16 cellular contexts compared by ENCODE assay signal in the genomic region with DNA sequence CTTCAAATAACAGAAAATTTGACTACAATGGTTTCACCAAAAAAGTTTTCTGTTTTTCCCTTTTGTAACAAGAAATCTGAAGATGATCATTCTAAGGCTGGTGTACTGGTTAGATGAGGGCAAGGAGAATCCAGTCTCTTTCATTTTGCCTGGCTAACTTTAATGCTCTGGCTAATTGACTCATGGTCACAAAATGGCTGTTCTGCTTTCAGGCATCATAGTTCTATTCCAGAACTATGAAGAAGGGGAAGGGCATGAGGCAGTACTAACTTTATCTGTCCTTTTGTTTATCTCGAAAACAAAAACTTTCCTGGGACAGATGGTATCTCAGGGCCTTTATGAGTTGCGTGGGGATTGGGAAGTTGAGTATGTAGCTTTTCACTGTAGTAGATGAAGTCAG. TPM values are rescaled to one million over a fixed set of nuclear protein-coding genes. Genes with fewer than 3 reads are reported as not detected.
A peak's percentile ranks its signal among the peaks of the same experiment; 100 is the strongest.
DNase-seq lines count a peak whose midpoint lies in the region; ATAC-seq and TF ChIP-seq lines count a peak whose summit lies in the region.
"Had no signal": no experiment of that assay in that cellular context is flagged by ENCODE, and none has a peak within 500 bp of the region (broad histone marks: within the 10 kb centered on the region; RNA-seq: fewer than 3 reads in every experiment).

No MANE protein-coding gene starts in this region.

- peaks cover 0 to 16% (median 7%) of the 10 kb centered on the region in 4 donors for H3K4me1 Mint-ChIP-seq in CD4-positive, CD25-positive, alpha-beta regulatory T cell
- H3K4me1 Mint-ChIP-seq in nephron = peaks cover 36% of the 10 kb centered on the region

- H3K27me3 ChIP-seq in CD4-positive, CD25-positive, alpha-beta regulatory T cell (ENCODE audit: control insufficient read depth, insufficient read depth, low read length) = no peaks in the 10 kb centered on the region
- no peaks in the 10 kb centered on the region for H3K27me3 ChIP-seq in SJCRH30
- H3K27me3 ChIP-seq in body of pancreas = no peaks in the 10 kb centered on the region
- H3K27me3 ChIP-seq: BE2C had no signal

- no peaks in the 10 kb centered on the region for H3K36me3 ChIP-seq in CD4-positive, CD25-positive, alpha-beta regulatory T cell (ENCODE audit: control insufficient read depth, insufficient read depth, low read length)
- no peaks in the 10 kb centered on the region for H3K36me3 ChIP-seq in SJCRH30
- H3K36me3 ChIP-seq in body of pancreas (replicated peaks in 1 of 2; ENCODE audit: insufficient read depth in 1 of 2, low read depth in 2 of 2) = no peaks in the 10 kb centered on the region
- H3K36me3 ChIP-seq: BE2C had no signal

- H3K27ac ChIP-seq in CD4-positive, CD25-positive, alpha-beta regulatory T cell (ENCODE audit: insufficient read depth, low read length, poor library complexity, severe bottlenecking) = no peak overlapping the region
- H3K27ac ChIP-seq in SJCRH30 (peak overlapping the region; percentile 98), body of pancreas (no peak overlapping the region)
- H3K27ac ChIP-seq: HL-60 had no signal

- TF ChIP-seq CTCF in nephron (IDR thresholded peaks at IDR 0.05; ENCODE audit: unreplicated experiment in 3 of 3) (no peak), body of pancreas (IDR thresholded peaks at IDR 0.05) (no peak)

- peaks cover 10% of the 10 kb centered on the region for H3K36me3 Mint-ChIP-seq in CD4-positive, CD25-positive, alpha-beta regulatory T cell
- H3K36me3 Mint-ChIP-seq in nephron (ENCODE audit: low read depth) = peaks cover 21% of the 10 kb centered on the region

- WGBS in body of pancreas, 2 donors = 84 to 86% methylated on average over 2 of the region's 2 CpGs

- DNase-seq in CD4-positive, CD25-positive, alpha-beta regulatory T cell = no peak
- DNase-seq in SJCRH30 = peak in 1 of 2 experiments; percentile 15
- no peak for DNase-seq in body of pancreas
- DNase-seq in NCI-H1694 treated with DMSO at 0.1 percent for 48 hours (lab: John Stamatoyannopoulos, UW) = no peak
- DNase-seq in GM19240 (ENCODE audit: insufficient read length, low spot score) = no peak
- DNase-seq: BE2C; C1 segment of cervical spinal cord; Caco-2; CD4-positive, alpha-beta T cell; GOT3; H7; HFFc6 had no signal

- ATAC-seq in CD4-positive, CD25-positive, alpha-beta regulatory T cell (ENCODE audit: low read depth in 2 of 2) = no peak
- no peak for ATAC-seq in body of pancreas
- ATAC-seq: HCT116 had no signal

- H3K4me1 ChIP-seq in CD4-positive, CD25-positive, alpha-beta regulatory T cell (ENCODE audit: control insufficient read depth, insufficient read depth, low read length, poor library complexity, severe bottlenecking) = no peaks in the 10 kb centered on the region
- H3K4me1 ChIP-seq in SJCRH30 (peaks cover 32% of the 10 kb centered on the region), body of pancreas (no peaks in the 10 kb centered on the region)
- H3K4me1 ChIP-seq: BE2C had no signal

- no peaks in the 10 kb centered on the region for H3K9me3 ChIP-seq in CD4-positive, CD25-positive, alpha-beta regulatory T cell (ENCODE audit: control insufficient read depth in 2 of 2, low read length in 2 of 2)
- H3K9me3 ChIP-seq in SJCRH30 (replicated peaks) (no peaks in the 10 kb centered on the region), body of pancreas (no peaks in the 10 kb centered on the region)
- H3K9me3 ChIP-seq: BE2C, Caco-2 had no signal

- H3K4me3 Mint-ChIP-seq in CD4-positive, CD25-positive, alpha-beta regulatory T cell = no peak overlapping the region
- H3K4me3 Mint-ChIP-seq in nephron = no peak overlapping the region
- H3K4me3 Mint-ChIP-seq: CD4-positive, alpha-beta T cell; HFFc6; IgD-negative memory B cell had no signal

- no peaks in the 10 kb centered on the region for H3K9me3 Mint-ChIP-seq in CD4-positive, CD25-positive, alpha-beta regulatory T cell
- H3K9me3 Mint-ChIP-seq in nephron = peaks cover 3% of the 10 kb centered on the region
- H3K9me3 Mint-ChIP-seq: CD4-positive, alpha-beta T cell; HFFc6; IgD-negative memory B cell had no signal

- no peaks in the 10 kb centered on the region for H3K27me3 Mint-ChIP-seq in CD4-positive, CD25-positive, alpha-beta regulatory T cell
- no peaks in the 10 kb centered on the region for H3K27me3 Mint-ChIP-seq in nephron (ENCODE audit: low read depth)
- H3K27me3 Mint-ChIP-seq: CD4-positive, alpha-beta T cell; IgD-negative memory B cell had no signal

- intact Hi-C loops in body of pancreas (cut with DNase I) = no loop called here

- no peak for TF ChIP-seq POLR2A in body of pancreas (IDR thresholded peaks at IDR 0.05)

- peak overlapping the region in 2 of 3 donors; percentile 71 to 86 for H3K27ac Mint-ChIP-seq in CD4-positive, CD25-positive, alpha-beta regulatory T cell
- peak overlapping the region in 2 of 3 experiments; percentile 13 to 58 for H3K27ac Mint-ChIP-seq in nephron
- H3K27ac Mint-ChIP-seq: CD4-positive, alpha-beta T cell; HFFc6 had no signal

- H3K4me3 ChIP-seq in CD4-positive, CD25-positive, alpha-beta regulatory T cell (ENCODE audit: low read depth, low read length) = no peak overlapping the region
- no peak overlapping the region for H3K4me3 ChIP-seq in SJCRH30
- H3K4me3 ChIP-seq in body of pancreas = no peak overlapping the region

RNA-seq across cellular contexts. Expression of a gene that starts 50.4 kb away (rescaled TPM):
- 23.4 TPM for total RNA-seq in CD4-positive, CD25-positive, alpha-beta regulatory T cell
- 10 to 100 TPM; 30.0 to 47.7 (median 35.9) TPM for polyA plus RNA-seq in CD4-positive, CD25-positive, alpha-beta regulatory T cell
- 16.7 and 18.4 TPM in 2 replicates for total RNA-seq in SJCRH30 (2014; rRNA removed; shearing (Covaris generic))
- total RNA-seq in body of pancreas = 1 to 10 TPM; 8.6 to 9.2 TPM
